Comparison of ENCODE assay signal across 1 cellular context in genomic region chr7:35734001-35734483, GRCh38.
TF ChIP-seq lines count a peak whose summit lies in the region.

No MANE protein-coding gene starts in this region.

TF ChIP-seq in HepG2, 621 proteins besides CTCF, POLR2A, EP300 and RAD21 (continued from another document):
- TF ChIP-seq ZHX2 (IDR thresholded peaks at IDR 0.05; ENCODE audit: low read depth) (no peak), ZHX2 (CRISPR knock-in tag; IDR thresholded peaks at IDR 0.05; ENCODE audit: borderline replicate concordance) (no peak), MATR3 (CRISPR knock-in tag; IDR thresholded peaks at IDR 0.05) (no peak), NAIF1 (CRISPR knock-in tag; IDR thresholded peaks at IDR 0.05; ENCODE audit: borderline replicate concordance) (peak; percentile 86), ZNF296 (CRISPR knock-in tag; conservative IDR thresholded peaks at IDR 0.05) (no peak), YEATS4 (CRISPR knock-in tag; IDR thresholded peaks at IDR 0.05; ENCODE audit: borderline replicate concordance) (peak; percentile 22; the same call in 1 of the 2 replicates), MXD1 (CRISPR knock-in tag; IDR thresholded peaks at IDR 0.05) (no peak), RXRB (CRISPR knock-in tag; IDR thresholded peaks at IDR 0.05; ENCODE audit: borderline replicate concordance) (peak; percentile 51; the same call in 1 of the 2 replicates), KDM5B (CRISPR knock-in tag; IDR thresholded peaks at IDR 0.05; ENCODE audit: borderline replicate concordance) (no peak), ZNF768 (CRISPR knock-in tag; IDR thresholded peaks at IDR 0.05) (no peak), HOXD1 (CRISPR knock-in tag; IDR thresholded peaks at IDR 0.05) (no peak), PAXIP1 (CRISPR knock-in tag; conservative IDR thresholded peaks at IDR 0.05) (peak; percentile 76), ZFX (CRISPR knock-in tag; IDR thresholded peaks at IDR 0.05; ENCODE audit: low read depth) (peak; percentile 32; the same call in 1 of the 2 replicates), ZSCAN12 (CRISPR knock-in tag; IDR thresholded peaks at IDR 0.05) (no peak), BATF2 (CRISPR knock-in tag; IDR thresholded peaks at IDR 0.05) (no peak), RFXANK (CRISPR knock-in tag; IDR thresholded peaks at IDR 0.05) (no peak), ZNF782 (CRISPR knock-in tag; IDR thresholded peaks at IDR 0.05; ENCODE audit: borderline replicate concordance) (no peak), YY1 (IDR thresholded peaks at IDR 0.05; ENCODE audit: insufficient read depth, insufficient replicate concordance, low read depth, low read length) (no peak), PAX8 (CRISPR knock-in tag; IDR thresholded peaks at IDR 0.05; ENCODE audit: borderline replicate concordance) (no peak), SIX1 (CRISPR knock-in tag; IDR thresholded peaks at IDR 0.05; ENCODE audit: borderline replicate concordance) (peak; percentile 19; the same call in 1 of the 2 replicates), ZFP82 (CRISPR knock-in tag; IDR thresholded peaks at IDR 0.05; ENCODE audit: borderline replicate concordance) (no peak), NRL (CRISPR knock-in tag; IDR thresholded peaks at IDR 0.05; ENCODE audit: borderline replicate concordance) (no peak), ZNF557 (CRISPR knock-in tag; IDR thresholded peaks at IDR 0.05) (0 out of 2 replicates have a peak, but pooled peaks have one; percentile 53), JARID2 (CRISPR knock-in tag; IDR thresholded peaks at IDR 0.05; ENCODE audit: insufficient replicate concordance) (no peak), ZBTB7A (CRISPR knock-in tag; IDR thresholded peaks at IDR 0.05) (no peak), PHF21A (CRISPR knock-in tag; IDR thresholded peaks at IDR 0.05) (peak; percentile 63), PRPF4 (IDR thresholded peaks at IDR 0.05; ENCODE audit: low read depth, low read length, poor library complexity, severe bottlenecking) (no peak), TFAP4 (IDR thresholded peaks at IDR 0.05; ENCODE audit: borderline replicate concordance, low read depth) (no peak), ETV5 (CRISPR knock-in tag; IDR thresholded peaks at IDR 0.05; ENCODE audit: borderline replicate concordance) (peak; percentile 30; the same call in 1 of the 2 replicates), ZNF205 (CRISPR knock-in tag; IDR thresholded peaks at IDR 0.05) (no peak), MED1 (CRISPR knock-in tag; IDR thresholded peaks at IDR 0.05) (0 out of 2 replicates have a peak, but pooled peaks have one; percentile 33), TEAD3 (CRISPR knock-in tag; optimal IDR thresholded peaks at IDR 0.05; ENCODE audit: borderline replicate concordance) (no peak), FOSL1 (CRISPR knock-in tag; IDR thresholded peaks at IDR 0.05; ENCODE audit: borderline replicate concordance) (no peak), RARG (CRISPR knock-in tag; IDR thresholded peaks at IDR 0.05; ENCODE audit: low read depth) (no peak), ZNF629 (CRISPR knock-in tag; conservative IDR thresholded peaks at IDR 0.05) (peak; percentile 44), ZNF263 (CRISPR knock-in tag; IDR thresholded peaks at IDR 0.05) (peak; percentile 98), KDM1A (CRISPR knock-in tag; IDR thresholded peaks at IDR 0.05) (no peak), THAP8 (CRISPR knock-in tag; IDR thresholded peaks at IDR 0.05; ENCODE audit: borderline replicate concordance) (no peak)
